Comparison of ENCODE assay signal across 28 cellular contexts in the genomic region with DNA sequence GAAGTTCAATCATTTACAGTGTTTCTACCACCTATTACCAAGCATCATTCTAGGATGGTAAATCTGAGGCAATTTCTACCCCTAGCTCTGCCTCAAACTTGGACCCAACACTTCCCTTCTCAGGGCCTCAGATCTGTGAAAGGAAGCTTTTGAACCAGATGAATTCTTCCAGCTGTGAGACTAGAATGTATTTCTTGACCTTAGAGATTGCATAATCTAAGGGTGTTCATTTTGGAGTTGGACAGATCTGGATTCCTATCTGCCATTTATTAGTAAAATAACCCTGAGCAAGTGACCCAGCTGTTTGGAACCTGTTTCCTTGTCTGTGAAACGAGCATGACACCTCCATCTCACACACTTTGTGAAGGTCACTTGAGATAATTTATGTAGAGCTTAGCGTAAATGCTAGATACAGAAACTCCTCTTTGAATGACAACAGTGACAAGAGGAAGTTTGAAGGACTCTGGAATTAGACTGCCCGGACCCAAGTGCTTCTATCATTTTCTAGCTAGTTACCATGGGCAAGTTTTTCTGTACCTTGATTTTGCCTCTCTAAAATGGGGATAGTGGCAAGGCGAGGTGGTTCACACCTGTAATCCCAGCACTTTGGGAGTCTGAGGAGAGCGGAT. TPM values are rescaled to one million over a fixed set of nuclear protein-coding genes. Genes with fewer than 3 reads are reported as not detected.
DNase-seq lines count a peak whose midpoint lies in the region; ATAC-seq and TF ChIP-seq lines count a peak whose summit lies in the region.
"Had no signal": no experiment of that assay in that cellular context is flagged by ENCODE, and none has a peak within 500 bp of the region (broad histone marks: within the 10 kb centered on the region; RNA-seq: fewer than 3 reads in every experiment).

No MANE protein-coding gene starts in this region.

- DNase-seq in activated naive CD8-positive, alpha-beta T cell treated with anti-CD3 and anti-CD28 coated beads for 36 hours, result no peak
- DNase-seq in activated naive CD8-positive, alpha-beta T cell treated with anti-CD3 and anti-CD28 coated beads, Interleukin-2, amount 50 U/mL, for 24 hours, result no peak
- peak; percentile 38 for DNase-seq in NOMO-1 treated with DMSO at 0.1 percent for 48 hours (lab: John Stamatoyannopoulos, UW; ENCODE audit: unreplicated experiment)
- no peak for DNase-seq in type B pancreatic cell (ENCODE audit: extremely low spot score, unreplicated experiment)
- DNase-seq in Ammon's horn (ENCODE audit: low spot score), result no peak
- no peak for DNase-seq in omental fat pad (ENCODE audit: low spot score)
- DNase-seq: activated CD4-positive, alpha-beta memory T cell treated with anti-CD3 and anti-CD28 coated beads, Interleukin-2, amount 10 ng/mL, durations not matched to agents 7 days and 5 days; activated CD4-positive, alpha-beta T cell treated with anti-CD3 and anti-CD28 coated beads for 1 hour; activated effector memory CD4-positive, alpha-beta T cell treated with Interleukin-2 at 50 U/mL for 16 hours; activated naive CD8-positive, alpha-beta T cell treated with anti-CD3 and anti-CD28 coated beads, Interleukin-2, amount 10 ng/mL, durations not matched to agents 7 days and 5 days; CD4-positive, alpha-beta memory T cell; central memory CD4-positive, alpha-beta T cell; foreskin keratinocyte; head of caudate nucleus; KBM-7; left lung; MG63; NCI-H1436 treated with DMSO at 0.1 percent for 48 hours; stimulated activated CD4-positive, alpha-beta T cell treated with anti-CD3 and anti-CD28 coated beads, Interleukin-4, amount 100 ng/mL, for 1 hour; stomach; uterus had no signal

- H3K27me3 Mint-ChIP-seq in activated naive CD8-positive, alpha-beta T cell treated with anti-CD3 and anti-CD28 coated beads for 36 hours, result no peaks in the 10 kb centered on the region
- H3K27me3 Mint-ChIP-seq in activated naive CD8-positive, alpha-beta T cell treated with anti-CD3 and anti-CD28 coated beads, Interleukin-2, amount 50 U/mL, for 24 hours, result no peaks in the 10 kb centered on the region
- H3K27me3 Mint-ChIP-seq in brain (peaks cover 4% of the 10 kb centered on the region), type B pancreatic cell (no peaks in the 10 kb centered on the region)
- H3K27me3 Mint-ChIP-seq: activated CD4-positive, alpha-beta memory T cell treated with anti-CD3 and anti-CD28 coated beads, Interleukin-2, amount 10 ng/mL, durations not matched to agents 7 days and 5 days; activated naive CD8-positive, alpha-beta T cell treated with anti-CD3 and anti-CD28 coated beads, Interleukin-2, amount 10 ng/mL, durations not matched to agents 7 days and 5 days; CD4-positive, alpha-beta memory T cell; dendritic cell treated with granulocyte-macrophage colony-stimulating factor and Interleukin-4, amounts not matched to agents 40 ng/mL and 50 ng/mL, for 4 days; memory B cell had no signal

- peaks cover 2% of the 10 kb centered on the region for H3K36me3 Mint-ChIP-seq in activated naive CD8-positive, alpha-beta T cell treated with anti-CD3 and anti-CD28 coated beads for 36 hours
- H3K36me3 Mint-ChIP-seq in activated naive CD8-positive, alpha-beta T cell treated with anti-CD3 and anti-CD28 coated beads, Interleukin-2, amount 50 U/mL, for 24 hours (ENCODE audit: low read depth), result peaks cover 12% of the 10 kb centered on the region
- H3K36me3 Mint-ChIP-seq in brain, result no peaks in the 10 kb centered on the region
- no peaks in the 10 kb centered on the region for H3K36me3 Mint-ChIP-seq in type B pancreatic cell
- H3K36me3 Mint-ChIP-seq: memory B cell had no signal

- H3K4me1 Mint-ChIP-seq in activated naive CD8-positive, alpha-beta T cell treated with anti-CD3 and anti-CD28 coated beads for 36 hours, result peaks cover 13% of the 10 kb centered on the region
- peaks cover 17% of the 10 kb centered on the region for H3K4me1 Mint-ChIP-seq in activated naive CD8-positive, alpha-beta T cell treated with anti-CD3 and anti-CD28 coated beads, Interleukin-2, amount 50 U/mL, for 24 hours
- H3K4me1 Mint-ChIP-seq in brain (peaks cover 19% of the 10 kb centered on the region), type B pancreatic cell (ENCODE audit: unreplicated experiment) (peaks cover 15% of the 10 kb centered on the region)

- no peak for ATAC-seq in activated naive CD8-positive, alpha-beta T cell treated with anti-CD3 and anti-CD28 coated beads, Interleukin-2, amount 50 U/mL, for 24 hours
- no peak for ATAC-seq in activated CD4-positive, CD25-positive, alpha-beta regulatory T cell treated with anti-CD3 and anti-CD28 coated beads, Interleukin-2, amount 50 U/mL, for 24 hours
- ATAC-seq in omental fat pad (ENCODE audit: low FRiP score), result no peak
- ATAC-seq: foreskin keratinocyte, GM23338, left lung, SK-N-SH treated with all-trans-retinoic acid at 6 μM for 48 hours had no signal

- peak overlapping the region; percentile 16 for H3K27ac Mint-ChIP-seq in activated naive CD8-positive, alpha-beta T cell treated with anti-CD3 and anti-CD28 coated beads for 36 hours
- H3K27ac Mint-ChIP-seq in activated naive CD8-positive, alpha-beta T cell treated with anti-CD3 and anti-CD28 coated beads, Interleukin-2, amount 50 U/mL, for 24 hours, result no peak overlapping the region
- peak overlapping the region in 3 of 5 experiments; percentile 18 to 43 (median 35) for H3K27ac Mint-ChIP-seq in brain
- peak overlapping the region; percentile 30 for H3K27ac Mint-ChIP-seq in type B pancreatic cell
- H3K27ac Mint-ChIP-seq: activated CD4-positive, alpha-beta memory T cell treated with anti-CD3 and anti-CD28 coated beads, Interleukin-2, amount 10 ng/mL, durations not matched to agents 7 days and 5 days; activated naive CD8-positive, alpha-beta T cell treated with anti-CD3 and anti-CD28 coated beads, Interleukin-2, amount 10 ng/mL, durations not matched to agents 7 days and 5 days; dendritic cell treated with granulocyte-macrophage colony-stimulating factor and Interleukin-4, amounts not matched to agents 40 ng/mL and 50 ng/mL, for 4 days; GM23338; memory B cell; T-helper 1 cell treated with Interleukin-12 subunit alpha and Interleukin-12 subunit beta and Interleukin-4 antibody, amounts not matched to agents 30 μg/mL and 1 μg/mL, for 36 hours had no signal

- H3K4me3 Mint-ChIP-seq in activated naive CD8-positive, alpha-beta T cell treated with anti-CD3 and anti-CD28 coated beads for 36 hours, result no peak overlapping the region
- no peak overlapping the region for H3K4me3 Mint-ChIP-seq in activated naive CD8-positive, alpha-beta T cell treated with anti-CD3 and anti-CD28 coated beads, Interleukin-2, amount 50 U/mL, for 24 hours
- H3K4me3 Mint-ChIP-seq in brain (peak overlapping the region in 1 of 5 experiments; percentile 77), type B pancreatic cell (peak overlapping the region; percentile 13)
- H3K4me3 Mint-ChIP-seq: activated CD4-positive, alpha-beta memory T cell treated with anti-CD3 and anti-CD28 coated beads, Interleukin-2, amount 10 ng/mL, durations not matched to agents 7 days and 5 days; activated naive CD8-positive, alpha-beta T cell treated with anti-CD3 and anti-CD28 coated beads, Interleukin-2, amount 10 ng/mL, durations not matched to agents 7 days and 5 days; dendritic cell treated with granulocyte-macrophage colony-stimulating factor and Interleukin-4, amounts not matched to agents 40 ng/mL and 50 ng/mL, for 4 days; GM23338; memory B cell; T-helper 1 cell treated with Interleukin-12 subunit alpha and Interleukin-12 subunit beta and Interleukin-4 antibody, amounts not matched to agents 30 μg/mL and 1 μg/mL, for 36 hours had no signal

- no peaks in the 10 kb centered on the region for H3K9me3 Mint-ChIP-seq in activated naive CD8-positive, alpha-beta T cell treated with anti-CD3 and anti-CD28 coated beads for 36 hours
- no peaks in the 10 kb centered on the region for H3K9me3 Mint-ChIP-seq in activated naive CD8-positive, alpha-beta T cell treated with anti-CD3 and anti-CD28 coated beads, Interleukin-2, amount 50 U/mL, for 24 hours
- no peaks in the 10 kb centered on the region for H3K9me3 Mint-ChIP-seq in brain
- no peaks in the 10 kb centered on the region for H3K9me3 Mint-ChIP-seq in type B pancreatic cell
- H3K9me3 Mint-ChIP-seq: activated CD4-positive, alpha-beta memory T cell treated with anti-CD3 and anti-CD28 coated beads, Interleukin-2, amount 10 ng/mL, durations not matched to agents 7 days and 5 days; activated naive CD8-positive, alpha-beta T cell treated with anti-CD3 and anti-CD28 coated beads, Interleukin-2, amount 10 ng/mL, durations not matched to agents 7 days and 5 days; dendritic cell treated with granulocyte-macrophage colony-stimulating factor and Interleukin-4, amounts not matched to agents 40 ng/mL and 50 ng/mL, for 4 days; GM23338; memory B cell; T-helper 1 cell treated with Interleukin-12 subunit alpha and Interleukin-12 subunit beta and Interleukin-4 antibody, amounts not matched to agents 30 μg/mL and 1 μg/mL, for 36 hours had no signal

- TF ChIP-seq CTCF in brain (conservative IDR thresholded peaks at IDR 0.05) (no peak), type B pancreatic cell (conservative IDR thresholded peaks at IDR 0.05) (no peak), omental fat pad (IDR thresholded peaks at IDR 0.05) (no peak)

RNA-seq across cellular contexts. Expression of a gene that starts 3.8 kb away (rescaled TPM):
- total RNA-seq in activated naive CD8-positive, alpha-beta T cell treated with anti-CD3 and anti-CD28 coated beads for 36 hours, result 10 to 100 TPM; 41.2 TPM
- polyA plus RNA-seq in brain (ENCODE audit: insufficient read depth, low read depth, low replicate concordance), result 18.1 TPM
- total RNA-seq in type B pancreatic cell (ENCODE audit: low replicate concordance) (26.5 and 28.3 TPM in 2 replicates), omental fat pad (10 to 100 TPM; 11.9 to 27.7 (median 17.2) TPM)

RNA-seq across cellular contexts. Expression of a gene that starts 8.1 kb away (rescaled TPM):
- total RNA-seq in activated naive CD8-positive, alpha-beta T cell treated with anti-CD3 and anti-CD28 coated beads for 36 hours, result 100 to 1,000 TPM; 147 to 159 TPM
- 103 TPM for polyA plus RNA-seq in brain (ENCODE audit: insufficient read depth, low read depth, low replicate concordance)
- total RNA-seq in type B pancreatic cell (ENCODE audit: low replicate concordance), result 69.1 and 69.2 TPM in 2 replicates
- 10 to 100 TPM; 18.3 to 42.9 (median 33.3) TPM for total RNA-seq in omental fat pad

RNA-seq across cellular contexts. Expression of a gene that starts 8.2 kb away (rescaled TPM):
- 10 to 100 TPM; 28.7 to 39.7 TPM for total RNA-seq in activated naive CD8-positive, alpha-beta T cell treated with anti-CD3 and anti-CD28 coated beads for 36 hours
- polyA plus RNA-seq in brain (ENCODE audit: insufficient read depth, low read depth, low replicate concordance), result 7.9 TPM
- total RNA-seq in type B pancreatic cell (ENCODE audit: low replicate concordance), result 17.7 and 28.0 TPM in 2 replicates
- 10 to 100 TPM in 1 of 4 donors, 1 to 10 TPM in 3; 2.8 to 18.4 (median 7.0) TPM for total RNA-seq in omental fat pad

RNA-seq across cellular contexts. Expression of a gene that starts 10.5 kb away (rescaled TPM):
- total RNA-seq in activated naive CD8-positive, alpha-beta T cell treated with anti-CD3 and anti-CD28 coated beads for 36 hours, result 100 to 1,000 TPM; 198 to 211 TPM
- 311 TPM for polyA plus RNA-seq in brain (ENCODE audit: insufficient read depth, low read depth, low replicate concordance)
- total RNA-seq in type B pancreatic cell (ENCODE audit: low replicate concordance) (278 and 372 TPM in 2 replicates), omental fat pad (100 to 1,000 TPM; 108 to 166 (median 128) TPM)

RNA-seq across cellular contexts. Expression of a gene that starts 14.6 kb away (rescaled TPM):
- total RNA-seq in activated naive CD8-positive, alpha-beta T cell treated with anti-CD3 and anti-CD28 coated beads for 36 hours, result 1 to 10 TPM; 5.0 to 5.7 TPM
- polyA plus RNA-seq in brain (ENCODE audit: insufficient read depth, low read depth, low replicate concordance), result 13.5 TPM
- total RNA-seq in type B pancreatic cell (ENCODE audit: low replicate concordance) (11.2 and 11.7 TPM in 2 replicates), omental fat pad (1 to 10 TPM; 7.3 to 9.9 (median 8.2) TPM)
